In the genomic region with DNA sequence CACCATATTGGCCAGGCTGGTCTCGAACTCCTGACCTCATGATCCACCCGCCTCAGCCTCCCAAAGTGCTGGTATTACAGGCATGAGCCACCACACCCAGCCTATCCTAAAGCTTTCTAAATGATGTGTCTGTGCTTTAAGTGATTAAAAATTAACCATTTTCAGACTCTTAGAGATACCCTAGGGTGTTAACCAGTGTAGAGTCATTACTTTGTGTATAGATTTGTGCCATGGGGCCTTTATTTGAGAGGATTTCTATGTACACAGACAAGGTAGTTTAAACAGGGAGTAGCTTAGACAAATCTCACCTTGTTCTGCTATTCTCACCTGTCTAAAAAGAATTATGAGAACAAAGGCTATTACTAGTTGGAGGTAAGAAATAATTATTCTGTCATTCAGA, we compare ENCODE assay signal across 24 cellular contexts.
"Had no signal": no experiment of that assay in that cellular context is flagged by ENCODE, and none has a peak within 500 bp of the region (broad histone marks: within the 10 kb centered on the region; RNA-seq: fewer than 3 reads in every experiment).

No MANE protein-coding gene starts in this region.

- H3K9me3 ChIP-seq: ascending aorta, heart right ventricle, left lung, lower lobe of right lung, ovary, right atrium auricular region, thoracic aorta, uterus had no signal

- ATAC-seq: activated CD8-positive, alpha-beta T cell treated with anti-CD3 and anti-CD28 coated beads for 36 hours; effector memory CD8-positive, alpha-beta T cell; heart right ventricle; left lung; lower lobe of right lung; stimulated activated naive CD8-positive, alpha-beta T cell treated with anti-CD3 and anti-CD28 coated beads, Interleukin-15, Interleukin-2, amounts not matched to agents 100 U/mL and 50 U/mL, for 24 hours had no signal

- H3K36me3 ChIP-seq: ascending aorta, heart right ventricle, left lung, lower lobe of right lung, ovary, right atrium auricular region, uterus had no signal

- DNase-seq: activated B cell treated with CpG ODN at 0.5 μM for 24 hours; activated CD4-positive, alpha-beta T cell treated with anti-CD3 and anti-CD28 coated beads, Interleukin-2, amount 50 U/mL, for 1 hour; activated CD8-positive, alpha-beta T cell treated with anti-CD3 and anti-CD28 coated beads for 36 hours; activated effector memory CD4-positive, alpha-beta T cell treated with Interleukin-2 at 50 U/mL for 16 hours; activated naive CD4-positive, alpha-beta T cell treated with Interleukin-2 at 50 U/mL for 16 hours; activated naive CD8-positive, alpha-beta T cell treated with anti-CD3 and anti-CD28 coated beads, Interleukin-2, amount 10 ng/mL, durations not matched to agents 7 days and 5 days; activated T-cell treated with anti-CD3 and anti-CD28 coated beads, Interleukin-2, amount 50 U/mL, for 48 hours; cortex of kidney; effector memory CD8-positive, alpha-beta T cell; foreskin fibroblast; heart right ventricle; kidney glomerular epithelial cell; left lung; lower lobe of right lung; mesendoderm; ovary; stimulated activated CD4-positive, alpha-beta T cell treated with anti-CD3 and anti-CD28 coated beads, Interleukin-15, amount 100 ng/mL, for 24 hours; stimulated activated naive CD8-positive, alpha-beta T cell treated with anti-CD3 and anti-CD28 coated beads, Interleukin-15, Interleukin-2, amounts not matched to agents 100 U/mL and 50 U/mL, for 24 hours; T-helper 1 cell; uterus had no signal

- H3K27ac ChIP-seq: ascending aorta, heart right ventricle, left lung, lower lobe of right lung, ovary, right atrium auricular region, thoracic aorta, uterus had no signal

- H3K4me3 ChIP-seq: ascending aorta, heart right ventricle, left lung, lower lobe of right lung, ovary, right atrium auricular region, smooth muscle cell, thoracic aorta, uterus had no signal

- H3K27me3 ChIP-seq: ascending aorta, heart right ventricle, left lung, ovary, right atrium auricular region, uterus had no signal

- H3K4me1 ChIP-seq: ascending aorta, left lung, lower lobe of right lung, uterus had no signal
